In the genomic region with DNA sequence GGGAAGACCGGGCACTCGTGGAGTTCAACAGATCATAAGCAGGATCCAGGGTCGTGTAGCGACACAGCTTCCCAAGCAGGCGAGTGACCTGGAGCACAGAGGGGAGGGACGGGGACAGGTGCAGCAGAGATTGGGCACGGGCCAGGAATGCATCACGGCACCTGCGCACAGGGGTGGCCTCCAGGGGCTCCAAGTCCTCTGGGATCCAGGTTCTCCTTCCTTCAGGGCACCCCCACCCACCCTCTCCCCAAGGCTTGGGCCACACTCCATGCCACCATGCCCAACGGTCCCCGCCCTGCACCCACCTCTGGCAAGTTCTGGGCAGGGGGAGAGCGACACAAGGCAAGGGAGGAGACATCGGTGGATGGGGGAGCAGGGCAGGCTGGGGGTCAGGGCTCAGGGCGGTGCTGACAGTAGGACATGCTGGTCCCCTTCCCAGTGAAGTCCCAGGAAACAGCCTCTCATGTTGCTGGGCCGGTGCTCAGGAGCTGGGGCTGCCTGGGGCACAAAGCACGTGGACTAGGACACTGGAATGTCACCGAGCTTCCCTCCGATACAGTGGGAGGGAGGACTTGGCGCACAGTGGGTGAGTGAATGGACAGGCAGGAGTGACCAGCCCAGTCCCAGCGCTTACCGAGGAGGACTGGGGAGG, we compare ENCODE assay signal across 20 cellular contexts.
"Had no signal": no experiment of that assay in that cellular context is flagged by ENCODE, and none has a peak within 500 bp of the region (broad histone marks: within the 10 kb centered on the region; RNA-seq: fewer than 3 reads in every experiment).

No MANE protein-coding gene starts in this region.

- H3K27ac ChIP-seq: colonic mucosa, epithelial cell of prostate, thyroid gland had no signal

- H3K27me3 ChIP-seq: colonic mucosa, thyroid gland had no signal

- H3K36me3 ChIP-seq: colonic mucosa, thyroid gland had no signal

- H3K4me3 ChIP-seq: colonic mucosa, thyroid gland had no signal

- H3K4me3 Mint-ChIP-seq: activated CD4-positive, alpha-beta T cell treated with anti-CD3 and anti-CD28 coated beads for 36 hours; activated naive CD4-positive, alpha-beta T cell treated with anti-CD3 and anti-CD28 coated beads, Interleukin-2, amount 10 ng/mL, durations not matched to agents 7 days and 5 days; activated naive CD8-positive, alpha-beta T cell treated with anti-CD3 and anti-CD28 coated beads, Interleukin-2, amount 50 U/mL, for 24 hours; activated T-helper 17 cell treated with anti-CD3 and anti-CD28 coated beads, Interleukin-2, amount 50 U/mL, for 72 hours; brain; endodermal cell; nephron; WTC11 had no signal

- H3K36me3 Mint-ChIP-seq: activated naive CD4-positive, alpha-beta T cell treated with anti-CD3 and anti-CD28 coated beads, Interleukin-2, amount 10 ng/mL, durations not matched to agents 7 days and 5 days; brain had no signal

- DNase-seq: activated CD4-positive, alpha-beta T cell treated with anti-CD3 and anti-CD28 coated beads for 36 hours; activated CD4-positive, alpha-beta T cell treated with anti-CD3 and anti-CD28 coated beads, Interleukin-2, amount 50 U/mL, for 48 hours; activated naive CD4-positive, alpha-beta T cell treated with anti-CD3 and anti-CD28 coated beads, Interleukin-2, amount 10 ng/mL, durations not matched to agents 7 days and 5 days; activated naive CD8-positive, alpha-beta T cell treated with anti-CD3 and anti-CD28 coated beads, Interleukin-2, amount 50 U/mL, for 24 hours; anterior cingulate cortex; central memory CD4-positive, alpha-beta T cell; colonic mucosa; endodermal cell; foreskin fibroblast; mesendoderm; occipital lobe; retina; stimulated activated naive CD4-positive, alpha-beta T cell treated with Interleukin-2 at 50 U/mL for 16 hours; thyroid gland had no signal

- FAIRE-seq: urothelium cell line had no signal

- H3K27me3 Mint-ChIP-seq: activated CD4-positive, alpha-beta T cell treated with anti-CD3 and anti-CD28 coated beads for 36 hours; activated naive CD4-positive, alpha-beta T cell treated with anti-CD3 and anti-CD28 coated beads, Interleukin-2, amount 10 ng/mL, durations not matched to agents 7 days and 5 days had no signal

- H3K4me1 ChIP-seq: colonic mucosa, thyroid gland had no signal

- H3K9me3 Mint-ChIP-seq: activated naive CD4-positive, alpha-beta T cell treated with anti-CD3 and anti-CD28 coated beads, Interleukin-2, amount 10 ng/mL, durations not matched to agents 7 days and 5 days; activated naive CD8-positive, alpha-beta T cell treated with anti-CD3 and anti-CD28 coated beads, Interleukin-2, amount 50 U/mL, for 24 hours; activated T-helper 17 cell treated with anti-CD3 and anti-CD28 coated beads, Interleukin-2, amount 50 U/mL, for 72 hours; endodermal cell; nephron had no signal

- ATAC-seq: activated CD4-positive, alpha-beta T cell treated with anti-CD3 and anti-CD28 coated beads for 36 hours; activated naive CD8-positive, alpha-beta T cell treated with anti-CD3 and anti-CD28 coated beads, Interleukin-2, amount 50 U/mL, for 24 hours; activated T-helper 17 cell treated with anti-CD3 and anti-CD28 coated beads, Interleukin-2, amount 50 U/mL, for 72 hours; WTC11 had no signal

- H3K27ac Mint-ChIP-seq: activated CD4-positive, alpha-beta T cell treated with anti-CD3 and anti-CD28 coated beads for 36 hours; activated naive CD4-positive, alpha-beta T cell treated with anti-CD3 and anti-CD28 coated beads, Interleukin-2, amount 10 ng/mL, durations not matched to agents 7 days and 5 days; activated naive CD8-positive, alpha-beta T cell treated with anti-CD3 and anti-CD28 coated beads, Interleukin-2, amount 50 U/mL, for 24 hours; activated T-helper 17 cell treated with anti-CD3 and anti-CD28 coated beads, Interleukin-2, amount 50 U/mL, for 72 hours; endodermal cell; WTC11 had no signal

- H3K9me3 ChIP-seq: colonic mucosa, thyroid gland had no signal

- H3K4me1 Mint-ChIP-seq: activated CD4-positive, alpha-beta T cell treated with anti-CD3 and anti-CD28 coated beads for 36 hours; activated naive CD4-positive, alpha-beta T cell treated with anti-CD3 and anti-CD28 coated beads, Interleukin-2, amount 10 ng/mL, durations not matched to agents 7 days and 5 days; activated naive CD8-positive, alpha-beta T cell treated with anti-CD3 and anti-CD28 coated beads, Interleukin-2, amount 50 U/mL, for 24 hours; activated T-helper 17 cell treated with anti-CD3 and anti-CD28 coated beads, Interleukin-2, amount 50 U/mL, for 72 hours; WTC11 had no signal
